In genomic region chr10:59102394-59102793, GRCh38 we compare ENCODE assay signal across 1 cellular context.
TF ChIP-seq lines count a peak whose summit lies in the region.

No MANE protein-coding gene starts in this region.

TF ChIP-seq in GM12878, 131 proteins besides CTCF, POLR2A, EP300 and RAD21 (continued from another document):
- TF ChIP-seq PRDM15 (CRISPR knock-in tag; IDR thresholded peaks at IDR 0.05) (no peak), RAD51 (IDR thresholded peaks at IDR 0.05) (no peak), ZNF384 (IDR thresholded peaks at IDR 0.05; ENCODE audit: borderline replicate concordance, low read depth, low read length) (no peak), NKRF (conservative IDR thresholded peaks at IDR 0.05) (no peak), KLF5 (IDR thresholded peaks at IDR 0.05; ENCODE audit: partially characterized antibody) (no peak), ASH2L (IDR thresholded peaks at IDR 0.05; ENCODE audit: borderline replicate concordance, low read depth) (no peak), POLR2AphosphoS5 (IDR thresholded peaks at IDR 0.05; ENCODE audit: low read length) (no peak), STAT3 (IDR thresholded peaks at IDR 0.05; ENCODE audit: low read depth, low read length) (no peak), MEF2B (IDR thresholded peaks at IDR 0.05; ENCODE audit: partially characterized antibody, poor library complexity, severe bottlenecking) (no peak), HDAC6 (IDR thresholded peaks at IDR 0.05; ENCODE audit: unreplicated experiment) (no peak), CBX3 (IDR thresholded peaks at IDR 0.05; ENCODE audit: borderline replicate concordance, low read depth) (no peak), CHD2 (IDR thresholded peaks at IDR 0.05; ENCODE audit: borderline replicate concordance, low read depth, low read length) (no peak), HCFC1 (IDR thresholded peaks at IDR 0.05; ENCODE audit: low read length) (no peak)
- TF ChIP-seq, protein P1, sequence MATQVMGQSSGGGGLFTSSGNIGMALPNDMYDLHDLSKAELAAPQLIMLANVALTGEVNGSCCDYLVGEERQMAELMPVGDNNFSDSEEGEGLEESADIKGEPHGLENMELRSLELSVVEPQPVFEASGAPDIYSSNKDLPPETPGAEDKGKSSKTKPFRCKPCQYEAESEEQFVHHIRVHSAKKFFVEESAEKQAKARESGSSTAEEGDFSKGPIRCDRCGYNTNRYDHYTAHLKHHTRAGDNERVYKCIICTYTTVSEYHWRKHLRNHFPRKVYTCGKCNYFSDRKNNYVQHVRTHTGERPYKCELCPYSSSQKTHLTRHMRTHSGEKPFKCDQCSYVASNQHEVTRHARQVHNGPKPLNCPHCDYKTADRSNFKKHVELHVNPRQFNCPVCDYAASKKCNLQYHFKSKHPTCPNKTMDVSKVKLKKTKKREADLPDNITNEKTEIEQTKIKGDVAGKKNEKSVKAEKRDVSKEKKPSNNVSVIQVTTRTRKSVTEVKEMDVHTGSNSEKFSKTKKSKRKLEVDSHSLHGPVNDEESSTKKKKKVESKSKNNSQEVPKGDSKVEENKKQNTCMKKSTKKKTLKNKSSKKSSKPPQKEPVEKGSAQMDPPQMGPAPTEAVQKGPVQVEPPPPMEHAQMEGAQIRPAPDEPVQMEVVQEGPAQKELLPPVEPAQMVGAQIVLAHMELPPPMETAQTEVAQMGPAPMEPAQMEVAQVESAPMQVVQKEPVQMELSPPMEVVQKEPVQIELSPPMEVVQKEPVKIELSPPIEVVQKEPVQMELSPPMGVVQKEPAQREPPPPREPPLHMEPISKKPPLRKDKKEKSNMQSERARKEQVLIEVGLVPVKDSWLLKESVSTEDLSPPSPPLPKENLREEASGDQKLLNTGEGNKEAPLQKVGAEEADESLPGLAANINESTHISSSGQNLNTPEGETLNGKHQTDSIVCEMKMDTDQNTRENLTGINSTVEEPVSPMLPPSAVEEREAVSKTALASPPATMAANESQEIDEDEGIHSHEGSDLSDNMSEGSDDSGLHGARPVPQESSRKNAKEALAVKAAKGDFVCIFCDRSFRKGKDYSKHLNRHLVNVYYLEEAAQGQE (IDR thresholded peaks at IDR 0.05; ENCODE audit: low read depth, low read length) = no peak
TF ChIP-seq in GM12878: peak in this region for 0.
